Comparison of ENCODE assay signal across 20 cellular contexts in the genomic region with DNA sequence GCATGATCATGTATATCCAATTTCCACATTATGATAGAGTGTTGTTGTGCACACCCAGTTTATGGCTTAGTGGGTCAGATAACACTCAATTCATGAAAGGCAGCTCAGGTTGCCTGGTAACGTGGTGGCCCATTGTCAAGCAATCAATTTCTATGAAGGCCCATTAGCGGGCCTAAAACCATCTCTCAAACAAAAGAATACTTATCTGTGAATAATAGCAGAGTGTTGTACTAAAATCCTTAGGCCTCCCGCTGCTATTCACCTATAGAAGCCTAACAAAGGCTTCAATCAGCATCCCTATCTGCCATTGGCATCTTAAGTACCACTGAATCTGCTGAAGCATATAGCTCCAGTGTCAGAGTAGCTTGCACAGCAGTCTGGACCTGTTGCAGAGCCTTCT.
"Had no signal": no experiment of that assay in that cellular context is flagged by ENCODE, and none has a peak within 500 bp of the region (broad histone marks: within the 10 kb centered on the region; RNA-seq: fewer than 3 reads in every experiment).

No MANE protein-coding gene starts in this region.

- DNase-seq: dorsolateral prefrontal cortex; effector CD8-positive, alpha-beta T cell; foreskin melanocyte; head of caudate nucleus; mesendoderm; naive B cell; posterior cingulate gyrus; sigmoid colon; stimulated activated CD4-positive, alpha-beta T cell treated with anti-CD3 and anti-CD28 coated beads, Interleukin-2, amount 100 ng/mL, for 24 hours; stimulated activated CD4-positive, alpha-beta T cell treated with anti-CD3 and anti-CD28 coated beads, Interleukin-4, amount 100 ng/mL, for 4 hours; stimulated activated naive B cell treated with anti-CD40 and anti-IgM and Interleukin-4, amounts not matched to agents 10 μg/mL and 1 μg/mL and 100 μg/mL, for 72 hours; stimulated activated naive CD8-positive, alpha-beta T cell treated with anti-CD3 and anti-CD28 coated beads, Interleukin-15, amount 100 ng/mL, for 72 hours; testis; upper lobe of right lung had no signal

- H3K27me3 Mint-ChIP-seq: naive B cell; stimulated activated naive B cell treated with anti-CD40 and anti-IgM and Interleukin-4, amounts not matched to agents 10 μg/mL and 1 μg/mL and 100 μg/mL, for 72 hours; stimulated activated naive CD8-positive, alpha-beta T cell treated with anti-CD3 and anti-CD28 coated beads, Interleukin-15, amount 100 ng/mL, for 72 hours had no signal

- H3K27me3 ChIP-seq: hepatocyte, right atrium auricular region, sigmoid colon, testis, tibial nerve, upper lobe of right lung, vagina had no signal

- H3K36me3 Mint-ChIP-seq: naive B cell; stimulated activated naive B cell treated with anti-CD40 and anti-IgM and Interleukin-4, amounts not matched to agents 10 μg/mL and 1 μg/mL and 100 μg/mL, for 72 hours had no signal

- H3K4me1 Mint-ChIP-seq: naive B cell; nephron; stimulated activated naive B cell treated with anti-CD40 and anti-IgM and Interleukin-4, amounts not matched to agents 10 μg/mL and 1 μg/mL and 100 μg/mL, for 72 hours; stimulated activated naive CD8-positive, alpha-beta T cell treated with anti-CD3 and anti-CD28 coated beads, Interleukin-15, amount 100 ng/mL, for 72 hours had no signal

- H3K4me3 Mint-ChIP-seq: naive B cell; nephron; stimulated activated naive B cell treated with anti-CD40 and anti-IgM and Interleukin-4, amounts not matched to agents 10 μg/mL and 1 μg/mL and 100 μg/mL, for 72 hours; stimulated activated naive CD8-positive, alpha-beta T cell treated with anti-CD3 and anti-CD28 coated beads, Interleukin-15, amount 100 ng/mL, for 72 hours had no signal

- H3K27ac ChIP-seq: dorsolateral prefrontal cortex, hepatocyte, right atrium auricular region, sigmoid colon, skin epidermis, testis, tibial nerve, upper lobe of right lung, vagina had no signal

- H3K9me3 ChIP-seq: right atrium auricular region, sigmoid colon, testis, tibial nerve, upper lobe of right lung, vagina had no signal

- H3K27ac Mint-ChIP-seq: naive B cell; nephron; stimulated activated naive B cell treated with anti-CD40 and anti-IgM and Interleukin-4, amounts not matched to agents 10 μg/mL and 1 μg/mL and 100 μg/mL, for 72 hours; stimulated activated naive CD8-positive, alpha-beta T cell treated with anti-CD3 and anti-CD28 coated beads, Interleukin-15, amount 100 ng/mL, for 72 hours had no signal

- ATAC-seq: stimulated activated naive B cell treated with anti-CD40 and anti-IgM and Interleukin-4, amounts not matched to agents 10 μg/mL and 1 μg/mL and 100 μg/mL, for 72 hours; stimulated activated naive CD8-positive, alpha-beta T cell treated with anti-CD3 and anti-CD28 coated beads, Interleukin-15, amount 100 ng/mL, for 72 hours; upper lobe of right lung had no signal

- H3K9me3 Mint-ChIP-seq: stimulated activated naive CD8-positive, alpha-beta T cell treated with anti-CD3 and anti-CD28 coated beads, Interleukin-15, amount 100 ng/mL, for 72 hours had no signal
